ENCODE assay signal across 1 cellular context in genomic region chr1:37595440-37596181, GRCh38.
TF ChIP-seq lines count a peak whose summit lies in the region.

Gene GNL2 (minus strand): TSS chr1:37595937. CDS start chr1:37595822, 115 bp downstream.

TF ChIP-seq in WTC11, 78 proteins besides CTCF, POLR2A, EP300 and RAD21 (continued from another document and continues in another):
- no peak for TF ChIP-seq ZBTB43 (CRISPR knock-in tag; IDR thresholded peaks at IDR 0.05)
- TF ChIP-seq MYBL2 (CRISPR knock-in tag; IDR thresholded peaks at IDR 0.05): no peak
- no peak for TF ChIP-seq ZNF317 (CRISPR knock-in tag; IDR thresholded peaks at IDR 0.05; ENCODE audit: borderline replicate concordance, low read depth)
- TF ChIP-seq ESRRA (CRISPR knock-in tag; IDR thresholded peaks at IDR 0.05; ENCODE audit: borderline replicate concordance): no peak
- no peak for TF ChIP-seq ATF2 (CRISPR knock-in tag; IDR thresholded peaks at IDR 0.05; ENCODE audit: borderline replicate concordance, low read depth)
- TF ChIP-seq IRF2 (CRISPR knock-in tag; IDR thresholded peaks at IDR 0.05; ENCODE audit: borderline replicate concordance, low read depth): no peak
- TF ChIP-seq KAT7 (CRISPR knock-in tag; IDR thresholded peaks at IDR 0.05; ENCODE audit: borderline replicate concordance): no peak
- TF ChIP-seq NFE2L1 (CRISPR knock-in tag; IDR thresholded peaks at IDR 0.05): 0 out of 2 replicates have a peak, but pooled peaks have one; percentile 20
- no peak for TF ChIP-seq ZNF671 (CRISPR knock-in tag; IDR thresholded peaks at IDR 0.05)
- no peak for TF ChIP-seq RORB (CRISPR knock-in tag; IDR thresholded peaks at IDR 0.05)
- no peak for TF ChIP-seq NR1H2 (CRISPR knock-in tag; IDR thresholded peaks at IDR 0.05)
- no peak for TF ChIP-seq ATF1 (CRISPR knock-in tag; IDR thresholded peaks at IDR 0.05)
- no peak for TF ChIP-seq TCF7 (CRISPR knock-in tag; IDR thresholded peaks at IDR 0.05; ENCODE audit: low read depth)
- TF ChIP-seq PRRX2 (CRISPR knock-in tag; IDR thresholded peaks at IDR 0.05): no peak
- no peak for TF ChIP-seq ATF6 (CRISPR knock-in tag; IDR thresholded peaks at IDR 0.05)
- TF ChIP-seq NR2C2 (CRISPR knock-in tag; IDR thresholded peaks at IDR 0.05): no peak
- no peak for TF ChIP-seq ZMAT4 (CRISPR knock-in tag; IDR thresholded peaks at IDR 0.05)
- peak; percentile 77 for TF ChIP-seq GABPB1 (CRISPR knock-in tag; IDR thresholded peaks at IDR 0.05)
- no peak for TF ChIP-seq ZNF396 (CRISPR knock-in tag; IDR thresholded peaks at IDR 0.05; ENCODE audit: borderline replicate concordance)
- no peak for TF ChIP-seq ZNF532 (CRISPR knock-in tag; IDR thresholded peaks at IDR 0.05; ENCODE audit: borderline replicate concordance)
- TF ChIP-seq TP53 (CRISPR knock-in tag; IDR thresholded peaks at IDR 0.05): no peak
- TF ChIP-seq PRDM15 (CRISPR knock-in tag; IDR thresholded peaks at IDR 0.05): no peak
- TF ChIP-seq USF2 (CRISPR knock-in tag; IDR thresholded peaks at IDR 0.05): peak; percentile 96
- TF ChIP-seq SMAD4 (CRISPR knock-in tag; IDR thresholded peaks at IDR 0.05): no peak
- no peak for TF ChIP-seq MLX (CRISPR knock-in tag; IDR thresholded peaks at IDR 0.05)
- TF ChIP-seq ERG (CRISPR knock-in tag; IDR thresholded peaks at IDR 0.05): no peak
- no peak for TF ChIP-seq E2F4 (CRISPR knock-in tag; IDR thresholded peaks at IDR 0.05; ENCODE audit: borderline replicate concordance, low read depth)
- TF ChIP-seq MXD4 (CRISPR knock-in tag; IDR thresholded peaks at IDR 0.05; ENCODE audit: borderline replicate concordance): no peak
- peak; percentile 80; the same call in 1 of the 2 replicates for TF ChIP-seq ARID4B (CRISPR knock-in tag; IDR thresholded peaks at IDR 0.05; ENCODE audit: borderline replicate concordance)
- TF ChIP-seq ATF3 (CRISPR knock-in tag; conservative IDR thresholded peaks at IDR 0.05): no peak
- TF ChIP-seq FOXJ3 (CRISPR knock-in tag; IDR thresholded peaks at IDR 0.05; ENCODE audit: borderline replicate concordance): no peak
